In genomic region chr19:1910169-1910568, GRCh38 we compare ENCODE assay signal across 14 cellular contexts. TPM values are rescaled to one million over a fixed set of nuclear protein-coding genes. Genes with fewer than 3 reads are reported as not detected.
DNase-seq lines count a peak whose midpoint lies in the region; ATAC-seq and TF ChIP-seq lines count a peak whose summit lies in the region.
"Had no signal": no experiment of that assay in that cellular context is flagged by ENCODE, and none has a peak within 500 bp of the region (broad histone marks: within the 10 kb centered on the region; RNA-seq: fewer than 3 reads in every experiment).

No MANE protein-coding gene starts in this region.

- H3K36me3 Mint-ChIP-seq in activated naive CD4-positive, alpha-beta T cell treated with anti-CD3 and anti-CD28 coated beads, Interleukin-2, amount 50 U/mL, for 24 hours: no peaks in the 10 kb centered on the region
- peaks cover 0 to 5% of the 10 kb centered on the region in 2 donors for H3K36me3 Mint-ChIP-seq in activated naive CD4-positive, alpha-beta T cell treated with anti-CD3 and anti-CD28 coated beads, Interleukin-2, amount 50 U/mL, for 72 hours
- peaks cover 3% of the 10 kb centered on the region for H3K36me3 Mint-ChIP-seq in activated T-helper 1 cell treated with anti-CD3 and anti-CD28 coated beads, Interleukin-12 subunit alpha, Interleukin-12 subunit beta, Interleukin-2, Interleukin-4 antibody, amounts not matched to agents 30 ng/mL and 10 ng/mL and 1 ng/mL, durations not matched to agents 14 hours and 24 hours and 36 hours (ENCODE audit: low read depth)

- TF ChIP-seq EP300 in upper lobe of left lung (IDR thresholded peaks at IDR 0.05): no peak

- no peak for ATAC-seq in activated naive CD4-positive, alpha-beta T cell treated with anti-CD3 and anti-CD28 coated beads, Interleukin-2, amount 50 U/mL, for 72 hours
- ATAC-seq in upper lobe of left lung (ENCODE audit: low FRiP score in 2 of 2): no peak
- no peak for ATAC-seq in left colon
- ATAC-seq in GM18511 (IDR thresholded peaks at IDR 0.05; ENCODE audit: unreplicated experiment): no peak
- ATAC-seq: activated CD4-positive, alpha-beta T cell treated with anti-CD3 and anti-CD28 coated beads for 36 hours; left ventricle myocardium superior had no signal

- H3K27ac ChIP-seq in upper lobe of left lung (peak overlapping the region; percentile 24 to 48 (median 40)), spleen (peak overlapping the region in 1 of 8 donors; percentile 35)

- H3K27me3 ChIP-seq in upper lobe of left lung (no peaks in the 10 kb centered on the region), spleen (replicated peaks in 1 of 7) (no peaks in the 10 kb centered on the region)

- peak overlapping the region; percentile 21 for H3K27ac Mint-ChIP-seq in activated naive CD4-positive, alpha-beta T cell treated with anti-CD3 and anti-CD28 coated beads, Interleukin-2, amount 50 U/mL, for 24 hours
- H3K27ac Mint-ChIP-seq in activated naive CD4-positive, alpha-beta T cell treated with anti-CD3 and anti-CD28 coated beads, Interleukin-2, amount 50 U/mL, for 72 hours: no peak overlapping the region
- H3K27ac Mint-ChIP-seq in activated T-helper 1 cell treated with anti-CD3 and anti-CD28 coated beads, Interleukin-12 subunit alpha, Interleukin-12 subunit beta, Interleukin-2, Interleukin-4 antibody, amounts not matched to agents 30 ng/mL and 10 ng/mL and 1 ng/mL, durations not matched to agents 14 hours and 24 hours and 36 hours: peak overlapping the region; percentile 53
- H3K27ac Mint-ChIP-seq: activated CD4-positive, alpha-beta T cell treated with anti-CD3 and anti-CD28 coated beads for 36 hours had no signal

- WGBS in upper lobe of left lung, 2 donors: 91 to 96% methylated on average over 4 to 11 of the region's 11 CpGs
- WGBS in spleen, 5 donors: 86 to 93% (median 90%) methylated on average over 3 to 11 of the region's 11 CpGs

- H3K9me3 Mint-ChIP-seq in activated naive CD4-positive, alpha-beta T cell treated with anti-CD3 and anti-CD28 coated beads, Interleukin-2, amount 50 U/mL, for 24 hours: no peaks in the 10 kb centered on the region
- no peaks in the 10 kb centered on the region for H3K9me3 Mint-ChIP-seq in activated naive CD4-positive, alpha-beta T cell treated with anti-CD3 and anti-CD28 coated beads, Interleukin-2, amount 50 U/mL, for 72 hours
- H3K9me3 Mint-ChIP-seq in activated T-helper 1 cell treated with anti-CD3 and anti-CD28 coated beads, Interleukin-12 subunit alpha, Interleukin-12 subunit beta, Interleukin-2, Interleukin-4 antibody, amounts not matched to agents 30 ng/mL and 10 ng/mL and 1 ng/mL, durations not matched to agents 14 hours and 24 hours and 36 hours: no peaks in the 10 kb centered on the region

- H3K4me1 Mint-ChIP-seq in activated naive CD4-positive, alpha-beta T cell treated with anti-CD3 and anti-CD28 coated beads, Interleukin-2, amount 50 U/mL, for 24 hours: peaks cover 25% of the 10 kb centered on the region
- H3K4me1 Mint-ChIP-seq in activated T-helper 1 cell treated with anti-CD3 and anti-CD28 coated beads, Interleukin-12 subunit alpha, Interleukin-12 subunit beta, Interleukin-2, Interleukin-4 antibody, amounts not matched to agents 30 ng/mL and 10 ng/mL and 1 ng/mL, durations not matched to agents 14 hours and 24 hours and 36 hours (ENCODE audit: low read depth): peaks cover 11% of the 10 kb centered on the region

- intact Hi-C loops in activated T-helper 1 cell treated with anti-CD3 and anti-CD28 coated beads, Interleukin-12 subunit alpha, Interleukin-12 subunit beta, Interleukin-2, Interleukin-4 antibody, amounts not matched to agents 30 ng/mL and 10 ng/mL and 1 ng/mL, durations not matched to agents 14 hours and 24 hours and 36 hours (cut with micrococcal nuclease): no loop called here
- intact Hi-C loops in left colon (cut with DNase I, micrococcal nuclease) (no loop called here), spleen (cut with DNase I; ENCODE audit: low total_unique reads) (no loop called here)

- H3K36me3 ChIP-seq in upper lobe of left lung: peaks cover 12 to 32% (median 25%) of the 10 kb centered on the region in 4 donors
- peaks cover 0 to 73% (median 29%) of the 10 kb centered on the region in 6 donors for H3K36me3 ChIP-seq in spleen

- H3K4me3 ChIP-seq in upper lobe of left lung: no peak overlapping the region
- H3K4me3 ChIP-seq in spleen: no peak overlapping the region

- peaks cover 28 to 47% (median 40%) of the 10 kb centered on the region in 4 donors for H3K4me1 ChIP-seq in upper lobe of left lung
- H3K4me1 ChIP-seq in spleen: peaks cover 15 to 72% (median 48%) of the 10 kb centered on the region in 6 donors

- H3K4me3 Mint-ChIP-seq in activated naive CD4-positive, alpha-beta T cell treated with anti-CD3 and anti-CD28 coated beads, Interleukin-2, amount 50 U/mL, for 24 hours: no peak overlapping the region
- no peak overlapping the region for H3K4me3 Mint-ChIP-seq in activated T-helper 1 cell treated with anti-CD3 and anti-CD28 coated beads, Interleukin-12 subunit alpha, Interleukin-12 subunit beta, Interleukin-2, Interleukin-4 antibody, amounts not matched to agents 30 ng/mL and 10 ng/mL and 1 ng/mL, durations not matched to agents 14 hours and 24 hours and 36 hours
- H3K4me3 Mint-ChIP-seq: activated CD4-positive, alpha-beta T cell treated with anti-CD3 and anti-CD28 coated beads for 36 hours had no signal

- TF ChIP-seq CTCF in upper lobe of left lung (IDR thresholded peaks at IDR 0.05): no peak
- TF ChIP-seq CTCF in spleen (IDR thresholded peaks at IDR 0.05 in 8 of 11, conservative IDR thresholded peaks at IDR 0.05 in 3 of 11): no peak

- no peak for DNase-seq in activated naive CD4-positive, alpha-beta T cell treated with anti-CD3 and anti-CD28 coated beads, Interleukin-2, amount 50 U/mL, for 72 hours (ENCODE audit: low spot score in 2 of 2)
- no peak for DNase-seq in activated T-helper 1 cell treated with anti-CD3 and anti-CD28 coated beads, Interleukin-12 subunit alpha, Interleukin-12 subunit beta, Interleukin-2, Interleukin-4 antibody, amounts not matched to agents 30 ng/mL and 10 ng/mL and 1 ng/mL, durations not matched to agents 14 hours and 24 hours and 36 hours (ENCODE audit: low spot score)
- DNase-seq in hepatic stellate cell (ENCODE audit: low spot score) (peak; percentile 37), upper lobe of left lung (peak in 1 of 2 donors; percentile 80), left colon (no peak), spleen (no peak)
- DNase-seq: activated CD4-positive, alpha-beta T cell treated with anti-CD3 and anti-CD28 coated beads for 36 hours; activated effector memory CD4-positive, alpha-beta T cell treated with anti-CD3 and anti-CD28 coated beads, Interleukin-2, amount 50 U/mL, for 16 hours; cortex of kidney; NCI-H526 treated with DMSO at 0.1 percent for 48 hours; stimulated activated CD4-positive, alpha-beta T cell treated with anti-CD3 and anti-CD28 coated beads, Interleukin-4, amount 100 ng/mL, for 1 hour had no signal

- no peaks in the 10 kb centered on the region for H3K9me3 ChIP-seq in upper lobe of left lung
- H3K9me3 ChIP-seq in spleen: no peaks in the 10 kb centered on the region

- TF ChIP-seq POLR2A in upper lobe of left lung (IDR thresholded peaks at IDR 0.05) (no peak), spleen (IDR thresholded peaks at IDR 0.05) (no peak)

- H3K27me3 Mint-ChIP-seq in activated naive CD4-positive, alpha-beta T cell treated with anti-CD3 and anti-CD28 coated beads, Interleukin-2, amount 50 U/mL, for 24 hours: no peaks in the 10 kb centered on the region
- no peaks in the 10 kb centered on the region for H3K27me3 Mint-ChIP-seq in activated T-helper 1 cell treated with anti-CD3 and anti-CD28 coated beads, Interleukin-12 subunit alpha, Interleukin-12 subunit beta, Interleukin-2, Interleukin-4 antibody, amounts not matched to agents 30 ng/mL and 10 ng/mL and 1 ng/mL, durations not matched to agents 14 hours and 24 hours and 36 hours (ENCODE audit: insufficient read depth)
- H3K27me3 Mint-ChIP-seq: activated CD4-positive, alpha-beta T cell treated with anti-CD3 and anti-CD28 coated beads for 36 hours had no signal

RNA-seq across cellular contexts. Expression of gene ADAT3, which starts 5.0 kb away (rescaled TPM):
- total RNA-seq in activated naive CD4-positive, alpha-beta T cell treated with anti-CD3 and anti-CD28 coated beads, Interleukin-2, amount 50 U/mL, for 72 hours: 1 to 10 TPM; 8.5 to 10.0 TPM
- total RNA-seq in activated T-helper 1 cell treated with anti-CD3 and anti-CD28 coated beads, Interleukin-12 subunit alpha, Interleukin-12 subunit beta, Interleukin-2, Interleukin-4 antibody, amounts not matched to agents 30 ng/mL and 10 ng/mL and 1 ng/mL, durations not matched to agents 14 hours and 24 hours and 36 hours: 8.4 and 9.6 TPM in 2 replicates
- total RNA-seq in upper lobe of left lung (10 to 100 TPM in 4 of 6 donors, 1 to 10 TPM in 2; 6.1 to 25.1 (median 12.0) TPM), left colon (10 to 100 TPM; 19.1 to 29.1 TPM), spleen (10 to 100 TPM in 2 of 7 donors, 1 to 10 TPM in 5; 6.4 to 11.0 (median 8.3) TPM)
- polyA plus RNA-seq in spleen: 1 to 10 TPM; 3.2 to 9.4 (median 4.0) TPM

RNA-seq across cellular contexts. Expression of gene SCAMP4, which starts 5.0 kb away (rescaled TPM):
- total RNA-seq in activated naive CD4-positive, alpha-beta T cell treated with anti-CD3 and anti-CD28 coated beads, Interleukin-2, amount 50 U/mL, for 72 hours: 10 to 100 TPM; 22.4 to 28.2 TPM
- 38.0 and 41.5 TPM in 2 replicates for total RNA-seq in activated T-helper 1 cell treated with anti-CD3 and anti-CD28 coated beads, Interleukin-12 subunit alpha, Interleukin-12 subunit beta, Interleukin-2, Interleukin-4 antibody, amounts not matched to agents 30 ng/mL and 10 ng/mL and 1 ng/mL, durations not matched to agents 14 hours and 24 hours and 36 hours
- total RNA-seq in upper lobe of left lung (100 to 1,000 TPM in 1 of 6 donors, 10 to 100 TPM in 5; 52.0 to 117 (median 75.3) TPM), left colon (10 to 100 TPM; 56.3 to 76.5 TPM), spleen (10 to 100 TPM; 45.4 to 92.2 (median 53.6) TPM)
- polyA plus RNA-seq in spleen: 10 to 100 TPM; 13.0 to 29.9 (median 17.9) TPM

RNA-seq across cellular contexts. Expression of gene ABHD17A, which starts 24.9 kb away (rescaled TPM):
- total RNA-seq in activated naive CD4-positive, alpha-beta T cell treated with anti-CD3 and anti-CD28 coated beads, Interleukin-2, amount 50 U/mL, for 72 hours: 100 to 1,000 TPM; 109 to 110 TPM
- 115 TPM in 2 replicates for total RNA-seq in activated T-helper 1 cell treated with anti-CD3 and anti-CD28 coated beads, Interleukin-12 subunit alpha, Interleukin-12 subunit beta, Interleukin-2, Interleukin-4 antibody, amounts not matched to agents 30 ng/mL and 10 ng/mL and 1 ng/mL, durations not matched to agents 14 hours and 24 hours and 36 hours
- total RNA-seq in upper lobe of left lung: 100 to 1,000 TPM in 4 of 6 donors, 10 to 100 TPM in 2; 63.4 to 143 (median 108) TPM
- total RNA-seq in left colon: 10 to 100 TPM; 61.5 to 63.5 TPM
- total RNA-seq in spleen: 100 to 1,000 TPM in 2 of 7 donors, 10 to 100 TPM in 5; 73.4 to 104 (median 83.0) TPM
- 100 to 1,000 TPM in 1 of 3 donors, 10 to 100 TPM in 2; 80.4 to 107 (median 88.1) TPM for polyA plus RNA-seq in spleen

RNA-seq across cellular contexts. Expression of gene CSNK1G2, which starts 30.8 kb away (rescaled TPM):
- total RNA-seq in activated naive CD4-positive, alpha-beta T cell treated with anti-CD3 and anti-CD28 coated beads, Interleukin-2, amount 50 U/mL, for 72 hours: 10 to 100 TPM; 33.1 to 58.6 TPM
- 95.2 and 101 TPM in 2 replicates for total RNA-seq in activated T-helper 1 cell treated with anti-CD3 and anti-CD28 coated beads, Interleukin-12 subunit alpha, Interleukin-12 subunit beta, Interleukin-2, Interleukin-4 antibody, amounts not matched to agents 30 ng/mL and 10 ng/mL and 1 ng/mL, durations not matched to agents 14 hours and 24 hours and 36 hours
- total RNA-seq in upper lobe of left lung (100 to 1,000 TPM in 1 of 6 donors, 10 to 100 TPM in 5; 49.9 to 176 (median 75.4) TPM), left colon (10 to 100 TPM; 51.4 to 74.1 TPM), spleen (100 to 1,000 TPM in 3 of 7 donors, 10 to 100 TPM in 4; 72.2 to 115 (median 88.6) TPM)
- polyA plus RNA-seq in spleen: 100 to 1,000 TPM in 1 of 3 donors, 10 to 100 TPM in 2; 52.5 to 120 (median 99.1) TPM

RNA-seq across cellular contexts. Expression of gene KLF16, which starts 46.8 kb away (rescaled TPM):
- total RNA-seq in activated naive CD4-positive, alpha-beta T cell treated with anti-CD3 and anti-CD28 coated beads, Interleukin-2, amount 50 U/mL, for 72 hours: 10 to 100 TPM; 20.5 to 22.6 TPM
- total RNA-seq in activated T-helper 1 cell treated with anti-CD3 and anti-CD28 coated beads, Interleukin-12 subunit alpha, Interleukin-12 subunit beta, Interleukin-2, Interleukin-4 antibody, amounts not matched to agents 30 ng/mL and 10 ng/mL and 1 ng/mL, durations not matched to agents 14 hours and 24 hours and 36 hours: 34.5 and 39.1 TPM in 2 replicates
- 10 to 100 TPM in 4 of 6 donors, 1 to 10 TPM in 2; 6.9 to 39.9 (median 16.4) TPM for total RNA-seq in upper lobe of left lung
- 10 to 100 TPM; 30.6 to 35.9 TPM for total RNA-seq in left colon
- 10 to 100 TPM; 12.9 to 39.0 (median 29.5) TPM for total RNA-seq in spleen
- polyA plus RNA-seq in spleen: 10 to 100 TPM in 1 of 3 donors, 1 to 10 TPM in 2; 7.1 to 19.5 (median 8.1) TPM

Comparison
In these comparisons a context has a peak if more than half of its experiments do, and no peak if none do; other contexts are left out.
1. H3K27ac Mint-ChIP-seq: peak in activated naive CD4-positive, alpha-beta T cell treated with anti-CD3 and anti-CD28 coated beads, Interleukin-2, amount 50 U/mL, for 24 hours (single experiment) and activated T-helper 1 cell treated with anti-CD3 and anti-CD28 coated beads, Interleukin-12 subunit alpha, Interleukin-12 subunit beta, Interleukin-2, Interleukin-4 antibody, amounts not matched to agents 30 ng/mL and 10 ng/mL and 1 ng/mL, durations not matched to agents 14 hours and 24 hours and 36 hours (single experiment); none in activated naive CD4-positive, alpha-beta T cell treated with anti-CD3 and anti-CD28 coated beads, Interleukin-2, amount 50 U/mL, for 72 hours (0 of 2).